7 cellular contexts compared by ENCODE assay signal in genomic region chr7:152433721-152434501, GRCh38. TPM values are rescaled to one million over a fixed set of nuclear protein-coding genes. Genes with fewer than 3 reads are reported as not detected.
DNase-seq lines count a peak whose midpoint lies in the region; ATAC-seq and TF ChIP-seq lines count a peak whose summit lies in the region.
"Not testable (repeated sequence)": the region's sequence is repeated elsewhere in the genome, so short reads cannot be mapped to it uniquely, and the experiment has no call there.

No MANE protein-coding gene starts in this region.

- not testable (repeated sequence) for H3K9me3 Mint-ChIP-seq in memory B cell

- peak overlapping the region; percentile 83 for H3K27ac Mint-ChIP-seq in memory B cell

- H3K4me1 Mint-ChIP-seq in memory B cell = peaks cover 25% of the 10 kb centered on the region

- H3K27me3 Mint-ChIP-seq in memory B cell = not testable (repeated sequence)

- DNase-seq in SK-N-DZ (ENCODE audit: low spot score) (peak; percentile 17), memory B cell (ENCODE audit: low spot score in 2 of 2) (peak; percentile 66 to 72)
- peak; percentile 57 for DNase-seq in activated T-helper 9 cell treated with anti-CD3 and anti-CD28 coated beads, Interleukin-2, amount 50 U/mL, for 16 hours (ENCODE audit: low read depth)
- DNase-seq in erythroblast (lab: John Stamatoyannopoulos, UW) = not testable (repeated sequence)
- peak; percentile 26 to 44 for DNase-seq in stimulated activated CD4-positive, alpha-beta T cell treated with anti-CD3 and anti-CD28 coated beads, Interleukin-15, amount 100 ng/mL, for 48 hours (ENCODE audit: low read depth in 2 of 2)

- H3K36me3 Mint-ChIP-seq in memory B cell = not testable (repeated sequence)

- TF ChIP-seq POLR2A in erythroblast (IDR thresholded peaks at IDR 0.05; ENCODE audit: low read length) = peak; percentile 45

- H3K4me3 Mint-ChIP-seq in memory B cell = peak overlapping the region; percentile 82

- ATAC-seq in GM18861 (IDR thresholded peaks at IDR 0.05; ENCODE audit: unreplicated experiment) = peak; percentile 36
- ATAC-seq in HG03066 (IDR thresholded peaks at IDR 0.05; ENCODE audit: low read depth, unreplicated experiment) = peak; percentile 28
- peak; percentile 57 for ATAC-seq in memory B cell (ENCODE audit: low read depth)

RNA-seq across cellular contexts. Expression of gene KMT2C, which starts 1.9 kb away (rescaled TPM):
- polyA plus RNA-seq in SK-N-DZ (2014; cell fraction: cytosol; rRNA removed) = 11.7 and 12.5 TPM in 2 replicates
- polyA plus RNA-seq in SK-N-DZ (2014; cell fraction: nucleus; rRNA removed) = 21.4 and 25.3 TPM in 2 replicates
